In genomic region chr5:140130949-140131733, GRCh38 we compare ENCODE assay signal across 2 cellular contexts.
TF ChIP-seq lines count a peak whose summit lies in the region.

No MANE protein-coding gene starts in this region.

TF ChIP-seq in GM23338, 12 proteins besides CTCF, POLR2A, EP300 and RAD21 (continued from another document):
- TF ChIP-seq CREB1 (CRISPR knock-in tag; IDR thresholded peaks at IDR 0.05; ENCODE audit: low read depth): no peak
- TF ChIP-seq EZH2 (IDR thresholded peaks at IDR 0.05; ENCODE audit: low read depth, unreplicated experiment): no peak
- TF ChIP-seq ZNF462 (CRISPR knock-in tag; IDR thresholded peaks at IDR 0.05): no peak
- no peak for TF ChIP-seq ZNF331 (CRISPR knock-in tag; IDR thresholded peaks at IDR 0.05; ENCODE audit: low read depth)
- no peak for TF ChIP-seq NANOG (IDR thresholded peaks at IDR 0.05; ENCODE audit: borderline replicate concordance)
- no peak for TF ChIP-seq REST (IDR thresholded peaks at IDR 0.05; ENCODE audit: unreplicated experiment)
- no peak for TF ChIP-seq POLR2AphosphoS5 (IDR thresholded peaks at IDR 0.05; ENCODE audit: low read depth)
TF ChIP-seq in GM23338: peak in this region for 0.

TF ChIP-seq in WTC11, 78 proteins besides CTCF, POLR2A, EP300 and RAD21 (continued from another document):
- TF ChIP-seq ZNF281 (CRISPR knock-in tag; IDR thresholded peaks at IDR 0.05) (no peak), USF1 (CRISPR knock-in tag; IDR thresholded peaks at IDR 0.05) (no peak), ZNF532 (CRISPR knock-in tag; IDR thresholded peaks at IDR 0.05; ENCODE audit: borderline replicate concordance) (no peak), SP1 (CRISPR knock-in tag; conservative IDR thresholded peaks at IDR 0.05) (no peak), FOXP1 (CRISPR knock-in tag; IDR thresholded peaks at IDR 0.05; ENCODE audit: borderline replicate concordance) (no peak), NR3C1 (CRISPR knock-in tag; conservative IDR thresholded peaks at IDR 0.05; ENCODE audit: low read depth) (no peak), ATF2 (CRISPR knock-in tag; IDR thresholded peaks at IDR 0.05; ENCODE audit: borderline replicate concordance, low read depth) (no peak)
